ENCODE assay signal across 1 cellular context in the genomic region with DNA sequence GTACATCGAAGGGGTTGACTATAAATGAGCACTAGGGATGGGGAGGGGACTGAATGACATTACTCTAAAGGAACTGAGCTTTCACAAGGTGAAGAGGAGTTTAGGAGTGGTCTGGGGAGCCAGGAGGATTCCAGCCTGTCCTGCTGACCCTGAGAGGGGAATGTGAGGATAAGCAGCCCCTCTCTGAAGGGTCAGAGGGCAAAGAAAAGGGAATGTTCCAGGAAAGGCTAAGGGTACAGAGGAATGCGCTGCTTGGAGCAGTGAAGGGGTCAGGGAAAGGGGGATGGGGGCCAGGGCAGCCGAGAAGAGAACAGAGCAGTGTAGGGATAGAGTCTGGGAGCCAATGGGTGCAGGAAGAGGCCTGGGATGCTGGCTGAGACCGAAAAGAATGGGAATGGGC.
TF ChIP-seq lines count a peak whose summit lies in the region.

No MANE protein-coding gene starts in this region.

TF ChIP-seq in IMR-90, 13 proteins besides CTCF, POLR2A, EP300 and RAD21:
- no peak for TF ChIP-seq CEBPB (IDR thresholded peaks at IDR 0.05; ENCODE audit: low read depth, low read length)
- no peak for TF ChIP-seq NFE2L2 (IDR thresholded peaks at IDR 0.05; ENCODE audit: low read depth, low read length)
- TF ChIP-seq, protein P1, sequence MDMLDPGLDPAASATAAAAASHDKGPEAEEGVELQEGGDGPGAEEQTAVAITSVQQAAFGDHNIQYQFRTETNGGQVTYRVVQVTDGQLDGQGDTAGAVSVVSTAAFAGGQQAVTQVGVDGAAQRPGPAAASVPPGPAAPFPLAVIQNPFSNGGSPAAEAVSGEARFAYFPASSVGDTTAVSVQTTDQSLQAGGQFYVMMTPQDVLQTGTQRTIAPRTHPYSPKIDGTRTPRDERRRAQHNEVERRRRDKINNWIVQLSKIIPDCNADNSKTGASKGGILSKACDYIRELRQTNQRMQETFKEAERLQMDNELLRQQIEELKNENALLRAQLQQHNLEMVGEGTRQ (IDR thresholded peaks at IDR 0.05; ENCODE audit: low read depth, low read length), result no peak
- TF ChIP-seq, protein P2, sequence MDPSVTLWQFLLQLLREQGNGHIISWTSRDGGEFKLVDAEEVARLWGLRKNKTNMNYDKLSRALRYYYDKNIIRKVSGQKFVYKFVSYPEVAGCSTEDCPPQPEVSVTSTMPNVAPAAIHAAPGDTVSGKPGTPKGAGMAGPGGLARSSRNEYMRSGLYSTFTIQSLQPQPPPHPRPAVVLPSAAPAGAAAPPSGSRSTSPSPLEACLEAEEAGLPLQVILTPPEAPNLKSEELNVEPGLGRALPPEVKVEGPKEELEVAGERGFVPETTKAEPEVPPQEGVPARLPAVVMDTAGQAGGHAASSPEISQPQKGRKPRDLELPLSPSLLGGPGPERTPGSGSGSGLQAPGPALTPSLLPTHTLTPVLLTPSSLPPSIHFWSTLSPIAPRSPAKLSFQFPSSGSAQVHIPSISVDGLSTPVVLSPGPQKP (IDR thresholded peaks at IDR 0.05; ENCODE audit: borderline replicate concordance, low read depth, low read length), result no peak
- TF ChIP-seq MAZ (IDR thresholded peaks at IDR 0.05; ENCODE audit: borderline replicate concordance, low read depth, low read length), result no peak
- TF ChIP-seq SMC3 (IDR thresholded peaks at IDR 0.05; ENCODE audit: low read depth, low read length), result no peak
- no peak for TF ChIP-seq BHLHE40 (IDR thresholded peaks at IDR 0.05; ENCODE audit: low read depth, low read length)
- no peak for TF ChIP-seq CHD1 (IDR thresholded peaks at IDR 0.05; ENCODE audit: low read depth, low read length)
- TF ChIP-seq RFX5 (IDR thresholded peaks at IDR 0.05; ENCODE audit: low read depth, low read length), result no peak
- no peak for TF ChIP-seq FOS (IDR thresholded peaks at IDR 0.05; ENCODE audit: low read depth, low read length)
TF ChIP-seq in IMR-90: peak in this region for 0.
